In genomic region chr6:155648301-155648700, GRCh38 we compare ENCODE assay signal across 1 cellular context.
TF ChIP-seq lines count a peak whose summit lies in the region.

No MANE protein-coding gene starts in this region.

TF ChIP-seq in GM23338, 12 proteins besides CTCF, POLR2A, EP300 and RAD21 (continued from another document):
- TF ChIP-seq ZNF462 (CRISPR knock-in tag; IDR thresholded peaks at IDR 0.05) (no peak), ZNF114 (CRISPR knock-in tag; IDR thresholded peaks at IDR 0.05) (no peak), EZH2phosphoT487 (IDR thresholded peaks at IDR 0.05; ENCODE audit: unreplicated experiment) (no peak), ZNF331 (CRISPR knock-in tag; IDR thresholded peaks at IDR 0.05; ENCODE audit: low read depth) (no peak)
